11 cellular contexts compared by ENCODE assay signal in genomic region chr3:188974856-188975611, GRCh38.
DNase-seq lines count a peak whose midpoint lies in the region; ATAC-seq lines count a peak whose summit lies in the region.
"Had no signal": no experiment of that assay in that cellular context is flagged by ENCODE, and none has a peak within 500 bp of the region (broad histone marks: within the 10 kb centered on the region; RNA-seq: fewer than 3 reads in every experiment).

No MANE protein-coding gene starts in this region.

- H3K4me1 ChIP-seq in urinary bladder (ENCODE audit: insufficient read depth), result peaks cover 2% of the 10 kb centered on the region
- H3K4me1 ChIP-seq in SJCRH30, result no peaks in the 10 kb centered on the region

- CTCF ChIA-PET in activated CD8-positive, alpha-beta memory T cell treated with anti-CD3 and anti-CD28 coated beads, Interleukin-2, amount 10 ng/mL, durations not matched to agents 7 days and 5 days (lab: Charles Lee), result interaction anchor here (1.2 to 2.1 kb wide), 5 partner anchors 22 to 174 kb away, joined by 3 to 9 read pairs (median 5); no protein-coding TSS in a partner anchor

- 52% methylated on average over 10 of the region's 10 CpGs for WGBS in urinary bladder

- H3K9me3 Mint-ChIP-seq in activated CD8-positive, alpha-beta memory T cell treated with anti-CD3 and anti-CD28 coated beads, Interleukin-2, amount 10 ng/mL, durations not matched to agents 7 days and 5 days (ENCODE audit: low read depth), result no peaks in the 10 kb centered on the region

- H3K9me3 ChIP-seq in SJCRH30 (replicated peaks), result no peaks in the 10 kb centered on the region

- no peaks in the 10 kb centered on the region for H3K27me3 ChIP-seq in SJCRH30

- H3K4me3 ChIP-seq in urinary bladder (ENCODE audit: low read depth, low read length), result no peak overlapping the region
- no peak overlapping the region for H3K4me3 ChIP-seq in SJCRH30

- H3K36me3 ChIP-seq in urinary bladder (ENCODE audit: insufficient read depth) (no peaks in the 10 kb centered on the region), SJCRH30 (no peaks in the 10 kb centered on the region)

- H3K27ac ChIP-seq in urinary bladder (ENCODE audit: low read depth), result peak overlapping the region; percentile 31
- H3K27ac ChIP-seq in SJCRH30, result no peak overlapping the region
- H3K27ac ChIP-seq: C4-2B had no signal

- ATAC-seq in activated CD8-positive, alpha-beta memory T cell treated with anti-CD3 and anti-CD28 coated beads, Interleukin-2, amount 10 ng/mL, durations not matched to agents 7 days and 5 days, result peak; percentile 87
- no peak for ATAC-seq in GM19324 (IDR thresholded peaks at IDR 0.05; ENCODE audit: low FRiP score, unreplicated experiment)

- H3K27ac Mint-ChIP-seq in activated CD8-positive, alpha-beta memory T cell treated with anti-CD3 and anti-CD28 coated beads, Interleukin-2, amount 10 ng/mL, durations not matched to agents 7 days and 5 days, result peak overlapping the region; percentile 48

- no peaks in the 10 kb centered on the region for H3K27me3 Mint-ChIP-seq in activated CD8-positive, alpha-beta memory T cell treated with anti-CD3 and anti-CD28 coated beads, Interleukin-2, amount 10 ng/mL, durations not matched to agents 7 days and 5 days

- H3K4me1 Mint-ChIP-seq in activated CD8-positive, alpha-beta memory T cell treated with anti-CD3 and anti-CD28 coated beads, Interleukin-2, amount 10 ng/mL, durations not matched to agents 7 days and 5 days, result peaks cover 18% of the 10 kb centered on the region

- peaks cover 2% of the 10 kb centered on the region for H3K36me3 Mint-ChIP-seq in activated CD8-positive, alpha-beta memory T cell treated with anti-CD3 and anti-CD28 coated beads, Interleukin-2, amount 10 ng/mL, durations not matched to agents 7 days and 5 days

- DNase-seq in activated CD8-positive, alpha-beta memory T cell treated with anti-CD3 and anti-CD28 coated beads, Interleukin-2, amount 10 ng/mL, durations not matched to agents 7 days and 5 days, result peak; percentile 63
- DNase-seq in activated CD8-positive, alpha-beta memory T cell treated with anti-CD3 and anti-CD28 coated beads, Interleukin-2, amount 50 U/mL, for 48 hours, result no peak
- DNase-seq in NOMO-1 treated with dmso at 0.1 percent for 144 hours (lab: John Stamatoyannopoulos, UW; ENCODE audit: unreplicated experiment), result peak; percentile 68
- DNase-seq in fibroblast of peridontal ligament (ENCODE audit: extremely low read depth), result peak; percentile 71
- no peak for DNase-seq in SJCRH30
- no peak for DNase-seq in effector CD4-positive, alpha-beta T cell
- DNase-seq: activated CD4-positive, alpha-beta T cell treated with anti-CD3 and anti-CD28 coated beads, Interleukin-2, amount 50 U/mL, for 1 hour; NCI-H526 treated with DMSO at 0.1 percent for 48 hours had no signal

- peak overlapping the region; percentile 5 for H3K4me3 Mint-ChIP-seq in activated CD8-positive, alpha-beta memory T cell treated with anti-CD3 and anti-CD28 coated beads, Interleukin-2, amount 10 ng/mL, durations not matched to agents 7 days and 5 days

Comparison
In these comparisons a context has a peak if more than half of its experiments do, and no peak if none do; other contexts are left out.
1. DNase-seq: peak in activated CD8-positive, alpha-beta memory T cell treated with anti-CD3 and anti-CD28 coated beads, Interleukin-2, amount 10 ng/mL, durations not matched to agents 7 days and 5 days (single experiment), NOMO-1 treated with dmso at 0.1 percent for 144 hours (single experiment) and fibroblast of peridontal ligament (single experiment); none in activated CD8-positive, alpha-beta memory T cell treated with anti-CD3 and anti-CD28 coated beads, Interleukin-2, amount 50 U/mL, for 48 hours (single experiment), SJCRH30 (0 of 2) and effector CD4-positive, alpha-beta T cell (single experiment).